In the genomic region with DNA sequence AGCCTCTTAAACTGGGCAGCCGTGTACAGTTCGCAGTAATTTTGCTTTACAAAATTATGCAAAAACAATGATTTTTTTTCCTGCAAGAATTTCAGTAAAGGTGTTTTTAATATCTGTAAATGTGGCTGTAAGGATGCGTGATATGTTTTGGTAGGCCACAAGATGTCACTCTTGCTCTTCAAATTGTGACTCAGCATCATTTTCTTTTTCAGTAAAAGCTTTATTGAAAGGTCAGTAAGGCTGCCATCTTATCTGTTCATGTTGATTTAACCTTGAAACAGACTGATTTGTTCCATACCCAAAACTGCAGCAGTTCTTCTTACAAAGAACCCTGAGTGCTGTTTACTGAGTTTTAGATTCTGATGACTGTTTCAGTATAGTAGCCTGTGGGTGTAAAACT, we compare ENCODE assay signal across 1 cellular context.
TF ChIP-seq lines count a peak whose summit lies in the region.

No MANE protein-coding gene starts in this region.

TF ChIP-seq in GM12878, 131 proteins besides CTCF, POLR2A, EP300 and RAD21:
- TF ChIP-seq, protein P1, sequence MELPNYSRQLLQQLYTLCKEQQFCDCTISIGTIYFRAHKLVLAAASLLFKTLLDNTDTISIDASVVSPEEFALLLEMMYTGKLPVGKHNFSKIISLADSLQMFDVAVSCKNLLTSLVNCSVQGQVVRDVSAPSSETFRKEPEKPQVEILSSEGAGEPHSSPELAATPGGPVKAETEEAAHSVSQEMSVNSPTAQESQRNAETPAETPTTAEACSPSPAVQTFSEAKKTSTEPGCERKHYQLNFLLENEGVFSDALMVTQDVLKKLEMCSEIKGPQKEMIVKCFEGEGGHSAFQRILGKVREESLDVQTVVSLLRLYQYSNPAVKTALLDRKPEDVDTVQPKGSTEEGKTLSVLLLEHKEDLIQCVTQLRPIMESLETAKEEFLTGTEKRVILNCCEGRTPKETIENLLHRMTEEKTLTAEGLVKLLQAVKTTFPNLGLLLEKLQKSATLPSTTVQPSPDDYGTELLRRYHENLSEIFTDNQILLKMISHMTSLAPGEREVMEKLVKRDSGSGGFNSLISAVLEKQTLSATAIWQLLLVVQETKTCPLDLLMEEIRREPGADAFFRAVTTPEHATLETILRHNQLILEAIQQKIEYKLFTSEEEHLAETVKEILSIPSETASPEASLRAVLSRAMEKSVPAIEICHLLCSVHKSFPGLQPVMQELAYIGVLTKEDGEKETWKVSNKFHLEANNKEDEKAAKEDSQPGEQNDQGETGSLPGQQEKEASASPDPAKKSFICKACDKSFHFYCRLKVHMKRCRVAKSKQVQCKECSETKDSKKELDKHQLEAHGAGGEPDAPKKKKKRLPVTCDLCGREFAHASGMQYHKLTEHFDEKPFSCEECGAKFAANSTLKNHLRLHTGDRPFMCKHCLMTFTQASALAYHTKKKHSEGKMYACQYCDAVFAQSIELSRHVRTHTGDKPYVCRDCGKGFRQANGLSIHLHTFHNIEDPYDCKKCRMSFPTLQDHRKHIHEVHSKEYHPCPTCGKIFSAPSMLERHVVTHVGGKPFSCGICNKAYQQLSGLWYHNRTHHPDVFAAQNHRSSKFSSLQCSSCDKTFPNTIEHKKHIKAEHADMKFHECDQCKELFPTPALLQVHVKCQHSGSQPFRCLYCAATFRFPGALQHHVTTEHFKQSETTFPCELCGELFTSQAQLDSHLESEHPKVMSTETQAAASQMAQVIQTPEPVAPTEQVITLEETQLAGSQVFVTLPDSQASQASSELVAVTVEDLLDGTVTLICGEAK (IDR thresholded peaks at IDR 0.05; ENCODE audit: borderline replicate concordance) = peak; percentile 80
- TF ChIP-seq SMC3 (IDR thresholded peaks at IDR 0.05; ENCODE audit: borderline replicate concordance, low read length) (peak; percentile 27; the same call in 1 of the 2 replicates), YY1 (IDR thresholded peaks at IDR 0.05; ENCODE audit: low read depth, low read length) (peak; percentile 63; the same call in 1 of the 2 replicates)
- TF ChIP-seq, protein P2, sequence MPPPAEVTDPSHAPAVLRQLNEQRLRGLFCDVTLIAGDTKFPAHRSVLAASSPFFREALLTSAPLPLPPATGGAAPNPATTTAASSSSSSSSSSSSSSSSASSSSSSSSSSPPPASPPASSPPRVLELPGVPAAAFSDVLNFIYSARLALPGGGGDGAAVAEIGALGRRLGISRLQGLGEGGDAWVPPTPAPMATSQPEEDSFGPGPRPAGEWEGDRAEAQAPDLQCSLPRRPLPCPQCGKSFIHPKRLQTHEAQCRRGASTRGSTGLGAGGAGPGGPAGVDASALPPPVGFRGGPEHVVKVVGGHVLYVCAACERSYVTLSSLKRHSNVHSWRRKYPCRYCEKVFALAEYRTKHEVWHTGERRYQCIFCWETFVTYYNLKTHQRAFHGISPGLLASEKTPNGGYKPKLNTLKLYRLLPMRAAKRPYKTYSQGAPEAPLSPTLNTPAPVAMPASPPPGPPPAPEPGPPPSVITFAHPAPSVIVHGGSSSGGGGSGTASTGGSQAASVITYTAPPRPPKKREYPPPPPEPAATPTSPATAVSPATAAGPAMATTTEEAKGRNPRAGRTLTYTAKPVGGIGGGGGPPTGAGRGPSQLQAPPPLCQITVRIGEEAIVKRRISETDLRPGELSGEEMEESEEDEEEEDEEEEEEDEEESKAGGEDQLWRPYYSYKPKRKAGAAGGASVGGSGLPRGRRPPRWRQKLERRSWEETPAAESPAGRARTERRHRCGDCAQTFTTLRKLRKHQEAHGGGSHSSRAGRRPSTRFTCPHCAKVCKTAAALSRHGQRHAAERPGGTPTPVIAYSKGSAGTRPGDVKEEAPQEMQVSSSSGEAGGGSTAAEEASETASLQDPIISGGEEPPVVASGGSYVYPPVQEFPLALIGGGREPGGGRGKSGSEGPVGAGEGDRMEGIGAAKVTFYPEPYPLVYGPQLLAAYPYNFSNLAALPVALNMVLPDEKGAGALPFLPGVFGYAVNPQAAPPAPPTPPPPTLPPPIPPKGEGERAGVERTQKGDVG (CRISPR knock-in tag; IDR thresholded peaks at IDR 0.05) = no peak
